In the genomic region with DNA sequence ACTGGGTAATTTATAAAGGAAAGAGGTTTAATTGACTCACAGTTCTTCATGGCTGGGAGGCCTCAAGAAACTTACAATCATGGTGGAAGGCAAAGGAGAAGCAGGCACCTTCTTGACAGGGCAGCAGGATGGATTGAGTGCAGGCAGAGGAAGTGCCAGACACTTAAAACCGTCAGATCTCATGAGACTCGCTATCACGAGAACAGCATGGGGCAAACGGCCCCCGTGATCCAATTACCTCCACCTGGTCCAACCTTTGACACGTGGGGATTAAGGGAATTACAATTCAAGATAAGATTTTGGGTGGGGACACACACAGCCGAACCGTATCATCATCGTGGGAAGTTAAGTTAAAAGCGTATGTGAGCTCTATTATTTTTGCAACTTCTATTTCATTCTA, we compare ENCODE assay signal across 20 cellular contexts.
"Had no signal": no experiment of that assay in that cellular context is flagged by ENCODE, and none has a peak within 500 bp of the region (broad histone marks: within the 10 kb centered on the region; RNA-seq: fewer than 3 reads in every experiment).

No MANE protein-coding gene starts in this region.

- H3K4me2 ChIP-seq: SK-N-SH had no signal

- H3K36me3 Mint-ChIP-seq: T-cell had no signal

- H3K4me1 ChIP-seq: SJSA1 had no signal

- H3K4me3 Mint-ChIP-seq: T-cell had no signal

- H3K4me1 Mint-ChIP-seq: T-cell had no signal

- H3K4me3 ChIP-seq: SJSA1 had no signal

- H3K9me3 Mint-ChIP-seq: T-cell had no signal

- H3K27ac Mint-ChIP-seq: T-cell had no signal

- H3K9ac ChIP-seq: SK-N-SH had no signal

- H3K27ac ChIP-seq: SJSA1 had no signal

- DNase-seq: KBM-7, MV-4-11, NCI-H1048, NCI-H1105, NCI-H1417, NCI-H1436 treated with DMSO at 0.1 percent for 48 hours, NCI-H1694, NCI-H187 treated with DMSO at 0.1 percent for 48 hours, NCI-H2029 treated with DMSO at 0.1 percent for 48 hours, NCI-H345, NCI-H446 treated with DMSO at 0.1 percent for 48 hours, NCI-H510A treated with DMSO at 0.1 percent for 48 hours, NCI-H526, Right ventricle myocardium superior, RPMI8226, SIG-M5, SK-N-SH, SW 1271, T-cell had no signal

- H3K9me3 ChIP-seq: SJSA1, SK-N-SH had no signal

- H3K27me3 ChIP-seq: SJSA1 had no signal

- H3K36me3 ChIP-seq: SJSA1 had no signal
